In genomic region chr2:190023860-190024259, GRCh38 we compare ENCODE assay signal across 8 cellular contexts. TPM values are rescaled to one million over a fixed set of nuclear protein-coding genes. Genes with fewer than 3 reads are reported as not detected.
A peak's percentile ranks its signal among the peaks of the same experiment; 100 is the strongest.
DNase-seq lines count a peak whose midpoint lies in the region; ATAC-seq, FAIRE-seq and TF ChIP-seq lines count a peak whose summit lies in the region.

No MANE protein-coding gene starts in this region.

- no peaks in the 10 kb centered on the region for H3K36me3 Mint-ChIP-seq in natural killer cell
- no peaks in the 10 kb centered on the region for H3K36me3 Mint-ChIP-seq in natural killer cell treated with Interleukin-12 subunit alpha and Interleukin-12 subunit beta and Interleukin-15 and Interleukin-18, amount 100 ng/mL, for 72 hours

- no peaks in the 10 kb centered on the region for H3K36me3 ChIP-seq in OCI-LY7 (ENCODE audit: insufficient read depth, low read length)
- H3K36me3 ChIP-seq in endothelial cell of umbilical vein (ENCODE audit: control insufficient read depth in 2 of 2, extremely low read depth in 1 of 2, insufficient read depth in 2 of 2, low read length in 2 of 2), result no peaks in the 10 kb centered on the region
- no peaks in the 10 kb centered on the region for H3K36me3 ChIP-seq in osteoblast (ENCODE audit: insufficient read depth, low read length)

- no peak overlapping the region for H3K27ac ChIP-seq in HL-60 (replicated peaks)
- no peak overlapping the region for H3K27ac ChIP-seq in OCI-LY7 (ENCODE audit: low read depth, low read length, poor library complexity, severe bottlenecking)
- no peak overlapping the region for H3K27ac ChIP-seq in endothelial cell of umbilical vein (ENCODE audit: insufficient read depth, low read depth, low read length)
- H3K27ac ChIP-seq in osteoblast (ENCODE audit: low read depth, low read length), result no peak overlapping the region

- CTCF ChIA-PET in OCI-LY7 (lab: Charles Lee; ENCODE audit: unreplicated experiment), result no interaction called here
- CTCF ChIA-PET in endothelial cell of umbilical vein (lab: Charles Lee), result interaction anchor here (0.6 to 4.2 kb wide), 11 partner anchors 10 to 659 kb away, joined by 3 to 21 read pairs (median 4); no protein-coding TSS in a partner anchor

- TF ChIP-seq POLR2A in endothelial cell of umbilical vein (IDR thresholded peaks at IDR 0.05; ENCODE audit: low read depth, low read length), result no peak

- no peak overlapping the region for H3K4me3 Mint-ChIP-seq in natural killer cell
- H3K4me3 Mint-ChIP-seq in natural killer cell treated with Interleukin-12 subunit alpha and Interleukin-12 subunit beta and Interleukin-15 and Interleukin-18, amount 100 ng/mL, for 72 hours, result no peak overlapping the region

- POLR2A ChIA-PET in OCI-LY7 (lab: Charles Lee), result interaction anchor here (0.5 kb wide), 1 partner anchor 148 kb away, joined by 3 read pairs; no protein-coding TSS in a partner anchor
- POLR2A ChIA-PET in endothelial cell of umbilical vein (lab: Charles Lee), result no interaction called here

- dilution Hi-C loops in endothelial cell of umbilical vein (cut with MboI; ENCODE audit: extremely low pct_ligation_motif_present, low sequenced_read_pairs), result no loop called here

- intact Hi-C loops in natural killer cell (cut with micrococcal nuclease), result no loop called here
- intact Hi-C loops in OCI-LY7 (cut with micrococcal nuclease; ENCODE audit: unreplicated experiment), result no loop called here
- intact Hi-C loops in endothelial cell of umbilical vein (cut with micrococcal nuclease), result no loop called here

- H2AFZ ChIP-seq in OCI-LY7 (ENCODE audit: low read length), result no peak overlapping the region
- H2AFZ ChIP-seq in endothelial cell of umbilical vein (ENCODE audit: low read depth, low read length), result no peak overlapping the region
- H2AFZ ChIP-seq in osteoblast (ENCODE audit: low read length), result no peak overlapping the region

- no peaks in the 10 kb centered on the region for H3K4me1 ChIP-seq in OCI-LY7 (ENCODE audit: insufficient read depth, low read length, poor library complexity, severe bottlenecking)
- no peaks in the 10 kb centered on the region for H3K4me1 ChIP-seq in endothelial cell of umbilical vein (ENCODE audit: control insufficient read depth, extremely low read depth, insufficient read depth, low read length)
- no peaks in the 10 kb centered on the region for H3K4me1 ChIP-seq in osteoblast (ENCODE audit: insufficient read depth, low read length)

- BruUV-seq in OCI-LY7 (replicated peaks; lab: Mats Ljungman, UMichigan) (no TSS peak), endothelial cell of umbilical vein (replicated peaks; lab: Mats Ljungman, UMichigan) (no TSS peak)

- H4K20me1 ChIP-seq in OCI-LY7 (ENCODE audit: insufficient read depth, low read length), result no peaks in the 10 kb centered on the region
- no peaks in the 10 kb centered on the region for H4K20me1 ChIP-seq in endothelial cell of umbilical vein (replicated peaks; ENCODE audit: control insufficient read depth, extremely low read depth, insufficient read depth, low read length)
- H4K20me1 ChIP-seq in osteoblast (ENCODE audit: insufficient read depth, low read length), result no peaks in the 10 kb centered on the region

- H3K9ac ChIP-seq in endothelial cell of umbilical vein (replicated peaks; ENCODE audit: extremely low read depth, insufficient read depth, low read length), result no peak overlapping the region

- no peaks in the 10 kb centered on the region for H3K9me3 Mint-ChIP-seq in natural killer cell
- H3K9me3 Mint-ChIP-seq in natural killer cell treated with Interleukin-12 subunit alpha and Interleukin-12 subunit beta and Interleukin-15 and Interleukin-18, amount 100 ng/mL, for 72 hours, result no peaks in the 10 kb centered on the region

- H3K27me3 Mint-ChIP-seq in natural killer cell (ENCODE audit: low read depth in 2 of 2), result peaks cover 8 to 13% of the 10 kb centered on the region in 2 donors
- peaks cover 14 to 21% of the 10 kb centered on the region in 2 donors for H3K27me3 Mint-ChIP-seq in natural killer cell treated with Interleukin-12 subunit alpha and Interleukin-12 subunit beta and Interleukin-15 and Interleukin-18, amount 100 ng/mL, for 72 hours

- no peaks in the 10 kb centered on the region for H3K9me2 ChIP-seq in OCI-LY7 (ENCODE audit: insufficient read depth, low read length)

- H3K79me2 ChIP-seq in OCI-LY7 (ENCODE audit: insufficient read depth, low read depth, low read length) (no peaks in the 10 kb centered on the region), endothelial cell of umbilical vein (ENCODE audit: control insufficient read depth, insufficient read depth, low read length) (no peaks in the 10 kb centered on the region), osteoblast (ENCODE audit: insufficient read depth, low read length) (no peaks in the 10 kb centered on the region)

- H3K4me2 ChIP-seq in OCI-LY7 (ENCODE audit: low read length) (no peak overlapping the region), endothelial cell of umbilical vein (ENCODE audit: insufficient read depth, low read length) (no peak overlapping the region), osteoblast (ENCODE audit: insufficient read depth, low read length) (no peak overlapping the region)

- H3K4me3 ChIP-seq in HL-60 (replicated peaks; ENCODE audit: insufficient read depth, low read length) (no peak overlapping the region), OCI-LY7 (ENCODE audit: low read depth, low read length, poor library complexity, severe bottlenecking) (no peak overlapping the region), endothelial cell of umbilical vein (replicated peaks in 1 of 3; ENCODE audit: insufficient read depth in 1 of 3, low read depth in 1 of 3, low read length in 3 of 3) (no peak overlapping the region), osteoblast (ENCODE audit: insufficient read depth, low read length) (no peak overlapping the region)

- H3K27ac Mint-ChIP-seq in natural killer cell, result no peak overlapping the region
- no peak overlapping the region for H3K27ac Mint-ChIP-seq in natural killer cell treated with Interleukin-12 subunit alpha and Interleukin-12 subunit beta and Interleukin-15 and Interleukin-18, amount 100 ng/mL, for 72 hours

- H3K9me1 ChIP-seq in endothelial cell of umbilical vein (replicated peaks; ENCODE audit: control insufficient read depth, extremely low read depth, insufficient read depth, low read length), result no peaks in the 10 kb centered on the region

- H3K27me3 ChIP-seq in HL-60 (ENCODE audit: insufficient read depth, poor library complexity, severe bottlenecking), result no peaks in the 10 kb centered on the region
- H3K27me3 ChIP-seq in endothelial cell of umbilical vein (ENCODE audit: control insufficient read depth in 2 of 2, insufficient read depth in 2 of 2, low read length in 2 of 2), result peaks cover 5 to 16% of the 10 kb centered on the region in 2 experiments
- H3K27me3 ChIP-seq in osteoblast (ENCODE audit: insufficient read depth, low read length), result no peaks in the 10 kb centered on the region

- peak; percentile 59 for FAIRE-seq in endothelial cell of umbilical vein (lab: Jason Lieb, UNC)

- TF ChIP-seq CTCF in natural killer cell (IDR thresholded peaks at IDR 0.05) (peak; percentile 45), HL-60 (IDR thresholded peaks at IDR 0.05; ENCODE audit: insufficient read depth, low read length) (peak; percentile 28), OCI-LY7 (conservative IDR thresholded peaks at IDR 0.05; ENCODE audit: low read length) (peak; percentile 76), endothelial cell of umbilical vein (IDR thresholded peaks at IDR 0.05; ENCODE audit: extremely low read depth in 1 of 2, insufficient read depth in 1 of 2, low read depth in 1 of 2, low read length in 2 of 2) (peak; percentile 42 to 54), osteoblast (IDR thresholded peaks at IDR 0.05; ENCODE audit: extremely low read depth, low read depth, low read length) (peak; percentile 60)

- no peaks in the 10 kb centered on the region for H3K9me3 ChIP-seq in OCI-LY7 (ENCODE audit: low read length)
- no peaks in the 10 kb centered on the region for H3K9me3 ChIP-seq in endothelial cell of umbilical vein (replicated peaks; ENCODE audit: control insufficient read depth, insufficient read depth, low read length)
- H3K9me3 ChIP-seq in osteoblast (ENCODE audit: low read depth, low read length), result no peaks in the 10 kb centered on the region

- peak in 1 of 3 donors; percentile 58 for ATAC-seq in natural killer cell
- ATAC-seq in natural killer cell treated with Interleukin-12 subunit alpha and Interleukin-12 subunit beta and Interleukin-15 and Interleukin-18, amount 100 ng/mL, for 72 hours, result no peak

- no peaks in the 10 kb centered on the region for H3K4me1 Mint-ChIP-seq in natural killer cell
- no peaks in the 10 kb centered on the region for H3K4me1 Mint-ChIP-seq in natural killer cell treated with Interleukin-12 subunit alpha and Interleukin-12 subunit beta and Interleukin-15 and Interleukin-18, amount 100 ng/mL, for 72 hours (ENCODE audit: low read depth in 2 of 2)

- DNase-seq in natural killer cell, result no peak
- no peak for DNase-seq in natural killer cell treated with Interleukin-12 subunit alpha and Interleukin-12 subunit beta and Interleukin-15 and Interleukin-18, amount 100 ng/mL, for 72 hours (ENCODE audit: low spot score)
- peak in 1 of 2 experiments; percentile 28 for DNase-seq in HL-60 (ENCODE audit: low read depth in 1 of 2, low spot score in 1 of 2)
- DNase-seq in OCI-LY7 (ENCODE audit: low spot score), result peak; percentile 57
- DNase-seq in endothelial cell of umbilical vein (ENCODE audit: low read depth, low spot score), result peak; percentile 64
- no peak for DNase-seq in osteoblast (ENCODE audit: insufficient read length, low spot score, missing footprints)
- DNase-seq in effector CD4-positive, alpha-beta T cell, result no peak
- no peak for DNase-seq in cerebellar nuclear complex (lab: John Stamatoyannopoulos, UW)

TF ChIP-seq in endothelial cell of umbilical vein, 7 proteins besides CTCF, POLR2A, EP300 and RAD21 (continues in another document):
- TF ChIP-seq MAX (IDR thresholded peaks at IDR 0.05; ENCODE audit: insufficient read depth, insufficient read length), result no peak

RNA-seq across cellular contexts. Expression of gene MSTN, which starts 38.7 kb away (rescaled TPM):
- not detected for total RNA-seq in natural killer cell
- not detected for total RNA-seq in natural killer cell treated with Interleukin-12 subunit alpha and Interleukin-12 subunit beta and Interleukin-15 and Interleukin-18, amount 100 ng/mL, for 72 hours
- not detected in 2 replicates for total RNA-seq in OCI-LY7 (2014; rRNA removed; shearing (Covaris generic))
- not detected in 2 replicates for total RNA-seq in OCI-LY7 (2022)
- total RNA-seq in endothelial cell of umbilical vein, result not detected in 2 replicates
- polyA plus RNA-seq in endothelial cell of umbilical vein, result 0.04 and 0.05 TPM in 2 replicates
- polyA plus RNA-seq in endothelial cell of umbilical vein (2011; cell fraction: cytosol; rRNA removed), result not detected in 2 replicates
- polyA plus RNA-seq in endothelial cell of umbilical vein (2011; cell fraction: nucleus; rRNA removed), result 0.80 and 1.4 TPM in 2 replicates
- not detected in 2 replicates for polyA plus RNA-seq in endothelial cell of umbilical vein (2012)
- 0.10 TPM in 1 of 2 replicates, not detected in the other for polyA minus RNA-seq in endothelial cell of umbilical vein
- not detected for polyA minus RNA-seq in endothelial cell of umbilical vein (2011; cell fraction: cytosol; rRNA and poly(A)+ RNA removed)
- 0.24 TPM in 2 replicates for polyA minus RNA-seq in endothelial cell of umbilical vein (2011; cell fraction: nucleus; rRNA and poly(A)+ RNA removed)
- total RNA-seq in osteoblast, result under 0.01 TPM in 1 of 2 replicates, not detected in the other

Comparison
In these comparisons a context has a peak if more than half of its experiments do, and no peak if none do; other contexts are left out.
1. DNase-seq: peak in OCI-LY7 (single experiment) and endothelial cell of umbilical vein (single experiment); none in natural killer cell (single experiment), natural killer cell treated with Interleukin-12 subunit alpha and Interleukin-12 subunit beta and Interleukin-15 and Interleukin-18, amount 100 ng/mL, for 72 hours (single experiment), osteoblast (single experiment), effector CD4-positive, alpha-beta T cell (single experiment) and cerebellar nuclear complex (0 of 2).
2. Peak in every context shown above with its lines, with median percentiles within 50 percentile points of each other: CTCF ChIP-seq.